ENCODE assay signal across 8 cellular contexts in genomic region chr7:22173884-22174573, GRCh38.
DNase-seq lines count a peak whose midpoint lies in the region; ATAC-seq and TF ChIP-seq lines count a peak whose summit lies in the region.

No MANE protein-coding gene starts in this region.

- no peak for TF ChIP-seq POLR2A in testis (IDR thresholded peaks at IDR 0.05)

- H3K27me3 ChIP-seq in RWPE2 (ENCODE audit: insufficient read depth, poor library complexity, severe bottlenecking) (no peaks in the 10 kb centered on the region), testis (no peaks in the 10 kb centered on the region)

- H3K36me3 ChIP-seq in RWPE2 (ENCODE audit: low read depth) (no peaks in the 10 kb centered on the region), testis (ENCODE audit: low read depth, missing control alignments) (no peaks in the 10 kb centered on the region)

- no peak overlapping the region for H3K27ac ChIP-seq in RWPE2 (ENCODE audit: poor library complexity, severe bottlenecking)
- no peak overlapping the region for H3K27ac ChIP-seq in testis

- H3K4me1 ChIP-seq in RWPE2 (ENCODE audit: insufficient read depth, poor library complexity, severe bottlenecking) (peaks cover 4% of the 10 kb centered on the region), testis (no peaks in the 10 kb centered on the region)

- H3K4me3 ChIP-seq in RWPE2 (ENCODE audit: severe bottlenecking) (no peak overlapping the region), testis (no peak overlapping the region)

- peaks cover 0 to 2% of the 10 kb centered on the region in 2 donors for H3K27me3 Mint-ChIP-seq in natural killer cell treated with Interleukin-12 subunit alpha and Interleukin-12 subunit beta and Interleukin-15 and Interleukin-18, amount 100 ng/mL, for 72 hours
- H3K27me3 Mint-ChIP-seq in progenitor cell of endocrine pancreas: no peaks in the 10 kb centered on the region

- TF ChIP-seq CTCF in RWPE2 (IDR thresholded peaks at IDR 0.05; ENCODE audit: poor library complexity, severe bottlenecking) (no peak), progenitor cell of endocrine pancreas (IDR thresholded peaks at IDR 0.05; ENCODE audit: unreplicated experiment) (no peak), testis (IDR thresholded peaks at IDR 0.05) (no peak)

- H3K9me3 Mint-ChIP-seq in natural killer cell treated with Interleukin-12 subunit alpha and Interleukin-12 subunit beta and Interleukin-15 and Interleukin-18, amount 100 ng/mL, for 72 hours: no peaks in the 10 kb centered on the region
- H3K9me3 Mint-ChIP-seq in progenitor cell of endocrine pancreas (ENCODE audit: low read depth): no peaks in the 10 kb centered on the region

- peak overlapping the region; percentile 82 for H3K4me3 Mint-ChIP-seq in natural killer cell treated with Interleukin-12 subunit alpha and Interleukin-12 subunit beta and Interleukin-15 and Interleukin-18, amount 100 ng/mL, for 72 hours
- no peak overlapping the region for H3K4me3 Mint-ChIP-seq in progenitor cell of endocrine pancreas (ENCODE audit: low read depth)

- peak; percentile 87 for ATAC-seq in HG02938 (IDR thresholded peaks at IDR 0.05; ENCODE audit: unreplicated experiment)
- peak; percentile 35; the same call in 1 of the 3 replicates for ATAC-seq in RWPE2 (ENCODE audit: low read depth)
- peak; percentile 83 to 92 for ATAC-seq in natural killer cell treated with Interleukin-12 subunit alpha and Interleukin-12 subunit beta and Interleukin-15 and Interleukin-18, amount 100 ng/mL, for 72 hours
- ATAC-seq in left ventricle myocardium superior: no peak

- H3K4me1 Mint-ChIP-seq in natural killer cell treated with Interleukin-12 subunit alpha and Interleukin-12 subunit beta and Interleukin-15 and Interleukin-18, amount 100 ng/mL, for 72 hours (ENCODE audit: low read depth in 2 of 2): peaks cover 12 to 18% of the 10 kb centered on the region in 2 donors
- peaks cover under 1% of the 10 kb centered on the region for H3K4me1 Mint-ChIP-seq in progenitor cell of endocrine pancreas (ENCODE audit: low read depth)

- intact Hi-C loops in left ventricle myocardium superior (cut with micrococcal nuclease) (no loop called here), testis (cut with DNase I; ENCODE audit: low total_unique reads) (no loop called here)

- WGBS in testis, 2 donors: 86 to 93% methylated on average over 4 of the region's 4 CpGs

- H3K36me3 Mint-ChIP-seq in natural killer cell treated with Interleukin-12 subunit alpha and Interleukin-12 subunit beta and Interleukin-15 and Interleukin-18, amount 100 ng/mL, for 72 hours: peaks cover 9% of the 10 kb centered on the region
- no peaks in the 10 kb centered on the region for H3K36me3 Mint-ChIP-seq in progenitor cell of endocrine pancreas (ENCODE audit: insufficient read depth)

- H3K27ac Mint-ChIP-seq in natural killer cell treated with Interleukin-12 subunit alpha and Interleukin-12 subunit beta and Interleukin-15 and Interleukin-18, amount 100 ng/mL, for 72 hours: peak overlapping the region; percentile 18 to 83
- no peak overlapping the region for H3K27ac Mint-ChIP-seq in progenitor cell of endocrine pancreas

- H3K9me3 ChIP-seq in RWPE2 (ENCODE audit: severe bottlenecking) (no peaks in the 10 kb centered on the region), testis (no peaks in the 10 kb centered on the region)

- peak; percentile 10 for DNase-seq in stimulated activated CD4-positive, alpha-beta T cell treated with anti-CD3 and anti-CD28 coated beads, Interleukin-1b, Interleukin-23, amount 100 ng/mL, for 48 hours
- no peak for DNase-seq in stimulated activated CD4-positive, alpha-beta T cell treated with anti-CD3 and anti-CD28 coated beads, Interleukin-4, amount 100 ng/mL, for 1 hour
- DNase-seq in RWPE2 (ENCODE audit: low spot score): no peak
- DNase-seq in natural killer cell treated with Interleukin-12 subunit alpha and Interleukin-12 subunit beta and Interleukin-15 and Interleukin-18, amount 100 ng/mL, for 72 hours (ENCODE audit: low spot score): no peak
- DNase-seq in progenitor cell of endocrine pancreas (ENCODE audit: low spot score, unreplicated experiment): no peak
- DNase-seq in left ventricle myocardium superior: no peak
- no peak for DNase-seq in testis
